28 cellular contexts compared by ENCODE assay signal in the genomic region with DNA sequence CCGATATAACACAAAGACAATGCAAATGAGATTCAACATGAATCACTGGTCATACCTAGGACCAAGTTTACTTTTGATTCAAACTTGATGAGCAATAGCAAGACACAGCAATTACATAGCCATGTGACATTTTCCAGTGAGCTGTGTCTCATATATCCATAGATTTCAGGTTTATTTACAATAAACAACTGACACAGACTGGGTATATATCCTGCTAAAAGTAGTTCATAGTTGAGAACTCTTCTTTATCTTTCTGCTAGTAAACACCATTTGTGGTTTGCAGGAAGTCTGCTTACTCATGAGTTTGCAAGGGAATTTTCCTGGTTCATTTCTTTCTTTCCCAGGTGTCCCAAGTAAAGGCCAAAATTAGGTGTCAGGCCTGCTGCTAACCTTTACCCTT.
DNase-seq lines count a peak whose midpoint lies in the region; ATAC-seq, FAIRE-seq and TF ChIP-seq lines count a peak whose summit lies in the region.
"Had no signal": no experiment of that assay in that cellular context is flagged by ENCODE, and none has a peak within 500 bp of the region (broad histone marks: within the 10 kb centered on the region; RNA-seq: fewer than 3 reads in every experiment).

No MANE protein-coding gene starts in this region.

- ATAC-seq in K562: no peak
- no peak for ATAC-seq in HG03159 (IDR thresholded peaks at IDR 0.05; ENCODE audit: unreplicated experiment)
- ATAC-seq: GM12878 had no signal

- POLR2A ChIA-PET in K562 (lab: Yijun Ruan, JAX): no interaction called here

- BruUV-seq in K562 (replicated peaks; lab: Mats Ljungman, UMichigan): no TSS peak

- DNase-seq in M059J (ENCODE audit: low read depth): peak; percentile 26
- DNase-seq in K562 (ENCODE audit: extremely low read depth in 1 of 4, low spot score in 3 of 4): no peak
- DNase-seq in epithelial cell of esophagus (ENCODE audit: low read depth): peak; percentile 11
- peak; percentile 20 for DNase-seq in kidney tubule cell (ENCODE audit: low spot score)
- DNase-seq in activated naive CD4-positive, alpha-beta T cell (lab: John Stamatoyannopoulos, UW): no peak
- DNase-seq in effector CD4-positive, alpha-beta T cell: no peak
- DNase-seq in A172 (ENCODE audit: low spot score): no peak
- DNase-seq: 8988T; ACHN; BE2C; C1 segment of cervical spinal cord; CD4-positive, alpha-beta memory T cell; CD4-positive, CD25-positive, alpha-beta regulatory T cell; CD8-positive, alpha-beta memory T cell; COR-L47; DMS 273 treated with DMSO at 0.1 percent for 48 hours; DMS153; DMS53; DMS79; DND-41; EL; GDM1 had no signal

- no peaks in the 10 kb centered on the region for H3K9me3 ChIP-seq in K562 (replicated peaks; ENCODE audit: control insufficient read depth, insufficient read depth, low read depth, low read length)
- H3K9me3 ChIP-seq: BE2C had no signal

- TF ChIP-seq POLR2A in K562 (conservative IDR thresholded peaks at IDR 0.05): no peak

- WGBS in K562 (ENCODE audit: insufficient coverage, low coverage, missing lambda C conversion rate): 20% methylated on average over 1 of the region's 1 CpG

- H3K4me3 ChIP-seq in K562: no peak overlapping the region
- no peak overlapping the region for H3K4me3 ChIP-seq in epithelial cell of esophagus (ENCODE audit: low read length)
- H3K4me3 ChIP-seq: BLaER1, GM12878 had no signal

- no peaks in the 10 kb centered on the region for H3K36me3 ChIP-seq in K562 (ENCODE audit: control insufficient read depth, insufficient read depth, low read length)
- H3K36me3 ChIP-seq: BE2C, BLaER1 had no signal

- H4K20me1 ChIP-seq in K562 (replicated peaks; ENCODE audit: control insufficient read depth, insufficient read depth, low read length): no peaks in the 10 kb centered on the region
- H4K20me1 ChIP-seq: BLaER1 had no signal

- peak overlapping the region; percentile 23; the same call in 1 of the 2 replicates for H2AFZ ChIP-seq in K562 (ENCODE audit: low read depth, low read length)

- H3K79me2 ChIP-seq in K562 (ENCODE audit: control insufficient read depth, insufficient read depth, low read length): no peaks in the 10 kb centered on the region

- FAIRE-seq in K562 (lab: Jason Lieb, UNC): no peak
- FAIRE-seq: GM12878, GM12892, GM18507, GM19239 had no signal

- no peaks in the 10 kb centered on the region for H3K27me3 ChIP-seq in K562 (ENCODE audit: control insufficient read depth in 2 of 2, insufficient read depth in 2 of 2, low read length in 2 of 2)
- H3K27me3 ChIP-seq: BLaER1 had no signal

- TF ChIP-seq RAD21 in K562 (CRISPR knock-in tag; conservative IDR thresholded peaks at IDR 0.05 in 1 of 2, IDR thresholded peaks at IDR 0.05 in 1 of 2): no peak

- H3K9me1 ChIP-seq in K562 (ENCODE audit: control insufficient read depth, insufficient read depth, low read length): no peaks in the 10 kb centered on the region

- H3K9ac ChIP-seq in K562 (ENCODE audit: insufficient read depth in 1 of 2, low read depth in 2 of 2, low read length in 2 of 2): no peak overlapping the region
- H3K9ac ChIP-seq: BLaER1 had no signal

- TF ChIP-seq CTCF in K562 (IDR thresholded peaks at IDR 0.05 in 2 of 3, conservative IDR thresholded peaks at IDR 0.05 in 1 of 3; ENCODE audit: insufficient read depth in 2 of 3, low read depth in 1 of 3, low read length in 3 of 3) (no peak), epithelial cell of esophagus (IDR thresholded peaks at IDR 0.05; ENCODE audit: insufficient read depth, low read depth, low read length, missing control alignments) (no peak)

- in situ Hi-C loops in K562 (cut with MboI): no loop called here

- intact Hi-C loops in K562 (cut with micrococcal nuclease): no loop called here

- H3K4me2 ChIP-seq in K562 (ENCODE audit: insufficient read depth, low read length): no peak overlapping the region
- H3K4me2 ChIP-seq: BLaER1 had no signal

- TF ChIP-seq EP300 in K562 (IDR thresholded peaks at IDR 0.05; ENCODE audit: low read length): no peak

- CTCF ChIA-PET in K562 (lab: Yijun Ruan, JAX; ENCODE audit: low intra/inter-chr PET ratio): no interaction called here

- H3K4me1 ChIP-seq in K562 (replicated peaks in 1 of 2; ENCODE audit: control insufficient read depth in 2 of 2, insufficient read depth in 2 of 2, low read length in 2 of 2): no peaks in the 10 kb centered on the region
- H3K4me1 ChIP-seq: BE2C, BLaER1 had no signal

- H3K27ac ChIP-seq in K562 (ENCODE audit: extremely low read depth, low read depth, low read length): no peak overlapping the region
- H3K27ac ChIP-seq: BLaER1 had no signal

TF ChIP-seq in K562, 482 proteins besides CTCF, POLR2A, EP300 and RAD21:
- TF ChIP-seq BMI1 (IDR thresholded peaks at IDR 0.05; ENCODE audit: low read length) (no peak), MAX (CRISPR knock-in tag; IDR thresholded peaks at IDR 0.05) (no peak), CXXC5 (CRISPR knock-in tag; IDR thresholded peaks at IDR 0.05) (no peak), ATF1 (CRISPR knock-in tag; IDR thresholded peaks at IDR 0.05) (no peak), ATF1 (tag; IDR thresholded peaks at IDR 0.05) (no peak), HCFC1 (IDR thresholded peaks at IDR 0.05; ENCODE audit: low read depth, low read length) (no peak), NCOA2 (IDR thresholded peaks at IDR 0.05; ENCODE audit: partially characterized antibody in 2 of 2) (no peak), SRSF3 (IDR thresholded peaks at IDR 0.05; ENCODE audit: insufficient read depth, low read length) (no peak), GABPA (tag; conservative IDR thresholded peaks at IDR 0.05; ENCODE audit: low read depth) (no peak), ZFP30 (CRISPR knock-in tag; IDR thresholded peaks at IDR 0.05; ENCODE audit: borderline replicate concordance) (no peak), ZFX (CRISPR knock-in tag; IDR thresholded peaks at IDR 0.05) (no peak), ZNF134 (CRISPR knock-in tag; conservative IDR thresholded peaks at IDR 0.05) (no peak), PTBP1 (IDR thresholded peaks at IDR 0.05; ENCODE audit: low read depth, low read length) (no peak), CREB1 (IDR thresholded peaks at IDR 0.05) (no peak), CREB1 (CRISPR knock-in tag; IDR thresholded peaks at IDR 0.05) (no peak), CHD4 (IDR thresholded peaks at IDR 0.05; ENCODE audit: insufficient read depth, insufficient replicate concordance, low read depth, low read length, poor library complexity, severe bottlenecking) (no peak)
- TF ChIP-seq, protein P1, sequence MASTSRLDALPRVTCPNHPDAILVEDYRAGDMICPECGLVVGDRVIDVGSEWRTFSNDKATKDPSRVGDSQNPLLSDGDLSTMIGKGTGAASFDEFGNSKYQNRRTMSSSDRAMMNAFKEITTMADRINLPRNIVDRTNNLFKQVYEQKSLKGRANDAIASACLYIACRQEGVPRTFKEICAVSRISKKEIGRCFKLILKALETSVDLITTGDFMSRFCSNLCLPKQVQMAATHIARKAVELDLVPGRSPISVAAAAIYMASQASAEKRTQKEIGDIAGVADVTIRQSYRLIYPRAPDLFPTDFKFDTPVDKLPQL (IDR thresholded peaks at IDR 0.05; ENCODE audit: extremely low read depth, insufficient read length): no peak

Comparison
In these comparisons a context has a peak if more than half of its experiments do, and no peak if none do; other contexts are left out.
1. DNase-seq: peak in M059J (single experiment), epithelial cell of esophagus (single experiment) and kidney tubule cell (single experiment); none in K562 (0 of 4), activated naive CD4-positive, alpha-beta T cell (0 of 4), effector CD4-positive, alpha-beta T cell (single experiment) and A172 (single experiment).